ENCODE assay signal across 18 cellular contexts in the genomic region with DNA sequence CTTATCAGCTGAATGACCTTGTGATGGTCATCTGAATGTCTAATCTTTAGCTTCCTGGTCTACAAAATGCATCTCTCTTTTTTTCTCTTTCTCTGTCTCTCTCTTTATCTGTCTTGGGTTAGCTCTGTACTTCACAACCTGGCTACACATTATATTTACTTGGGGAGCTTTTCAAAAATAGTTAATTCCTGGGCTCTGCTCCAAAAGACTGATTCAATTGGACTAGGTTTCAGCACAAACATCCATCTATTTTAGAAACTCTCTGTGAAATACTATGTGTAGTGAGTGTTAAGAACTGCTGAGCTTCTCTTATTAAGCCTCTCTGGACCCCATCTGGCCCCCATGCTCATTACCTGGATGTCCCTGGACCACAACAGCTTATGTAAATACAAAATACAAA. TPM values are rescaled to one million over a fixed set of nuclear protein-coding genes. Genes with fewer than 3 reads are reported as not detected.
A peak's percentile ranks its signal among the peaks of the same experiment; 100 is the strongest.
DNase-seq lines count a peak whose midpoint lies in the region; ATAC-seq and TF ChIP-seq lines count a peak whose summit lies in the region.
"Had no signal": no experiment of that assay in that cellular context is flagged by ENCODE, and none has a peak within 500 bp of the region (broad histone marks: within the 10 kb centered on the region; RNA-seq: fewer than 3 reads in every experiment).

No MANE protein-coding gene starts in this region.

- in situ Hi-C loops in GM13976 (cut with MboI; ENCODE audit: low sequenced_read_pairs, unreplicated experiment), result loop anchor here (25.0 kb wide), 1 partner anchor 1520 kb away; no protein-coding TSS in a partner anchor

- peaks cover 18% of the 10 kb centered on the region for H3K27me3 Mint-ChIP-seq in nephron progenitor cell (ENCODE audit: low read depth, poor library complexity)

- TF ChIP-seq CTCF in AG10803 (conservative IDR thresholded peaks at IDR 0.05; ENCODE audit: low read length), result no peak
- no peak for TF ChIP-seq CTCF in coronary artery (IDR thresholded peaks at IDR 0.05)
- no peak for TF ChIP-seq CTCF in nephron progenitor cell (IDR thresholded peaks at IDR 0.05)
- no peak for TF ChIP-seq CTCF in GM13976 (IDR thresholded peaks at IDR 0.05; ENCODE audit: borderline replicate concordance, control extremely low read depth, extremely low read depth, insufficient read depth, missing control alignments)

- no peak overlapping the region for H3K4me3 Mint-ChIP-seq in nephron progenitor cell
- H3K4me3 Mint-ChIP-seq: T-helper 17 cell had no signal

- H3K9me3 Mint-ChIP-seq in nephron progenitor cell, result no peaks in the 10 kb centered on the region

- ATAC-seq in left lobe of liver (peak; percentile 82), GM21723 (IDR thresholded peaks at IDR 0.05; ENCODE audit: unreplicated experiment) (no peak)
- ATAC-seq: activated CD4-positive, CD25-positive, alpha-beta regulatory T cell treated with anti-CD3 and anti-CD28 coated beads, Interleukin-2, amount 50 U/mL, for 24 hours; T-helper 17 cell had no signal

- peak overlapping the region; percentile 48 to 63 for H3K27ac ChIP-seq in coronary artery
- H3K27ac ChIP-seq: colonic mucosa, KMS-11, pancreas had no signal

- H3K4me1 Mint-ChIP-seq in nephron progenitor cell, result peaks cover 24% of the 10 kb centered on the region

- no peak overlapping the region for H3K4me3 ChIP-seq in AG10803 (ENCODE audit: low read length)
- no peak overlapping the region for H3K4me3 ChIP-seq in coronary artery
- H3K4me3 ChIP-seq: colonic mucosa, pancreas had no signal

- H3K27ac Mint-ChIP-seq in nephron progenitor cell, result no peak overlapping the region
- H3K27ac Mint-ChIP-seq: T-helper 17 cell had no signal

- DNase-seq in AG10803 (ENCODE audit: low read depth), result peak; percentile 21
- DNase-seq in NCI-H2029 treated with DMSO at 0.1 percent for 48 hours (lab: John Stamatoyannopoulos, UW), result peak; percentile 8
- no peak for DNase-seq in coronary artery (ENCODE audit: low spot score)
- no peak for DNase-seq in left lobe of liver (ENCODE audit: low spot score)
- DNase-seq in activated naive CD4-positive, alpha-beta T cell (lab: John Stamatoyannopoulos, UW), result no peak
- no peak for DNase-seq in nephron progenitor cell
- DNase-seq in GM13976 (ENCODE audit: low spot score), result no peak
- DNase-seq: activated CD8-positive, alpha-beta memory T cell treated with anti-CD3 and anti-CD28 coated beads, Interleukin-2, amount 50 U/mL, for 4 hours; activated naive CD4-positive, alpha-beta T cell treated with anti-CD3 and anti-CD28 coated beads, Interleukin-2, amount 50 U/mL, for 16 hours; colonic mucosa; NCI-H1694; NCI-H748 treated with DMSO at 0.1 percent for 48 hours; pancreas; RPMI8226; T-helper 17 cell had no signal

- no peaks in the 10 kb centered on the region for H3K36me3 Mint-ChIP-seq in nephron progenitor cell (ENCODE audit: low read depth)

RNA-seq across cellular contexts. Expression of a gene that starts 14.6 kb away (rescaled TPM):
- 8.0 TPM for total RNA-seq in left lobe of liver

Comparison
In these comparisons a context has a peak if more than half of its experiments do, and no peak if none do; other contexts are left out.
1. DNase-seq: peak in AG10803 (single experiment) and NCI-H2029 treated with DMSO at 0.1 percent for 48 hours (single experiment); none in coronary artery (single experiment), left lobe of liver (single experiment), activated naive CD4-positive, alpha-beta T cell (0 of 4), nephron progenitor cell (single experiment) and GM13976 (single experiment).